ENCODE assay signal across 1 cellular context in genomic region chr9:130448035-130448624, GRCh38.
TF ChIP-seq lines count a peak whose summit lies in the region.

No MANE protein-coding gene starts in this region.

TF ChIP-seq in SK-N-SH, 30 proteins besides CTCF, POLR2A, EP300 and RAD21 (continued from another document):
- TF ChIP-seq, protein P1, sequence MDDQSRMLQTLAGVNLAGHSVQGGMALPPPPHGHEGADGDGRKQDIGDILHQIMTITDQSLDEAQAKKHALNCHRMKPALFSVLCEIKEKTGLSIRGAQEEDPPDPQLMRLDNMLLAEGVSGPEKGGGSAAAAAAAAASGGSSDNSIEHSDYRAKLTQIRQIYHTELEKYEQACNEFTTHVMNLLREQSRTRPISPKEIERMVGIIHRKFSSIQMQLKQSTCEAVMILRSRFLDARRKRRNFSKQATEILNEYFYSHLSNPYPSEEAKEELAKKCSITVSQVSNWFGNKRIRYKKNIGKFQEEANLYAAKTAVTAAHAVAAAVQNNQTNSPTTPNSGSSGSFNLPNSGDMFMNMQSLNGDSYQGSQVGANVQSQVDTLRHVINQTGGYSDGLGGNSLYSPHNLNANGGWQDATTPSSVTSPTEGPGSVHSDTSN (IDR thresholded peaks at IDR 0.05), result no peak
- TF ChIP-seq YY1 (IDR thresholded peaks at IDR 0.05; ENCODE audit: low read depth) (no peak), RFX5 (IDR thresholded peaks at IDR 0.05; ENCODE audit: low read length) (no peak), EZH2phosphoT487 (IDR thresholded peaks at IDR 0.05; ENCODE audit: borderline replicate concordance, low read depth) (no peak), TEAD4 (IDR thresholded peaks at IDR 0.05; ENCODE audit: borderline replicate concordance, insufficient read depth) (no peak), NRF1 (IDR thresholded peaks at IDR 0.05; ENCODE audit: low read depth, low read length) (no peak), ZBTB33 (IDR thresholded peaks at IDR 0.05; ENCODE audit: borderline replicate concordance, low read depth) (no peak), CHD2 (IDR thresholded peaks at IDR 0.05; ENCODE audit: low read length, partially characterized antibody) (no peak), JUND (IDR thresholded peaks at IDR 0.05) (no peak), GATA2 (CRISPR knock-in tag; IDR thresholded peaks at IDR 0.05) (no peak)
